Comparison of ENCODE assay signal across 21 cellular contexts in the genomic region with DNA sequence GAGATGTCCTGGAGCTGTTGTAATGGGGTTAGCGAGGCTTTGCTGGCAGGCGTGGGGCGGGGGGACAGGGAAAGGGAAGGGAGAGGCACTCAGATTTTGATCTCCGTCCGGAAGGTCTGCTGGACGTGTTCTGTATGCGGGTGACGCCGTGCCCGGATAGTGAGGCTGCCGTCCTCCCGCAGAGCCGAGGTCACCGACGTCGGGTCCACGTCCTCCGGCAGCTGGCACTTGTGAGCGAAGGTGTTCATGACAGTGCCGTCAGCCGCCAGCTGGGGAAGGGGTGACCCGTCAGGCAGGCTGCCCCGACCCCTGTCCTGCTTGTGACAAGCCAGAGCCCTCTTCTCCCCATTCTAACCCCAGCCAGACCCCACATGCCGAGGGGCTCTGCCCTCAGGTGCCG. TPM values are rescaled to one million over a fixed set of nuclear protein-coding genes. Genes with fewer than 3 reads are reported as not detected.
DNase-seq lines count a peak whose midpoint lies in the region; ATAC-seq, FAIRE-seq and TF ChIP-seq lines count a peak whose summit lies in the region.
"Had no signal": no experiment of that assay in that cellular context is flagged by ENCODE, and none has a peak within 500 bp of the region (broad histone marks: within the 10 kb centered on the region; RNA-seq: fewer than 3 reads in every experiment).

No MANE protein-coding gene starts in this region.

- H3K27ac ChIP-seq in H9 (ENCODE audit: insufficient read length, low read depth, low read length), result no peak overlapping the region
- no peak overlapping the region for H3K27ac ChIP-seq in H1 (ENCODE audit: low read depth, low read length)
- H3K27ac ChIP-seq: GM23248 had no signal

- H2AK5ac ChIP-seq in H9 (ENCODE audit: insufficient read length, low read length), result no peak overlapping the region
- no peak overlapping the region for H2AK5ac ChIP-seq in H1 (ENCODE audit: low read depth, low read length)

- no peak overlapping the region for H2AFZ ChIP-seq in H9 (ENCODE audit: low read length)
- H2AFZ ChIP-seq in H1 (ENCODE audit: low read length), result no peak overlapping the region
- H2AFZ ChIP-seq: GM23248 had no signal

- H3K27me3 ChIP-seq in H9 (ENCODE audit: insufficient read depth, low read length) (no peaks in the 10 kb centered on the region), H1 (replicated peaks in 1 of 4; ENCODE audit: control insufficient read depth in 3 of 4, extremely low read depth in 1 of 4, insufficient read depth in 3 of 4, low read length in 3 of 4) (peaks cover 0 to 2% (median 0%) of the 10 kb centered on the region in 4 experiments; a peak in 1 of 7 replicates)
- H3K27me3 ChIP-seq: pancreas had no signal

- H4K20me1 ChIP-seq in H9 (ENCODE audit: control insufficient read depth, insufficient read depth, insufficient read length), result no peaks in the 10 kb centered on the region
- no peaks in the 10 kb centered on the region for H4K20me1 ChIP-seq in H1 (replicated peaks in 1 of 2; ENCODE audit: control insufficient read depth in 1 of 2, insufficient read depth in 2 of 2, low read length in 2 of 2)

- no peak overlapping the region for H2BK20ac ChIP-seq in H9 (ENCODE audit: low read depth, low read length, poor library complexity, severe bottlenecking)
- H2BK20ac ChIP-seq in H1 (ENCODE audit: low read length), result no peak overlapping the region

- H3K4me2 ChIP-seq in H9 (ENCODE audit: insufficient read depth, insufficient read length, low read length) (no peak overlapping the region), H1 (ENCODE audit: insufficient read depth in 1 of 2, low read depth in 2 of 2, low read length in 2 of 2) (no peak overlapping the region)

- H3K4ac ChIP-seq in H9 (ENCODE audit: low read depth, low read length), result no peak overlapping the region
- no peak overlapping the region for H3K4ac ChIP-seq in H1 (replicated peaks; ENCODE audit: insufficient read length, low read depth, low read length)

- no peak overlapping the region for H2BK12ac ChIP-seq in H9 (ENCODE audit: insufficient read length, low read depth, low read length)
- H2BK12ac ChIP-seq in H1 (ENCODE audit: low read depth, low read length), result 0 out of 2 replicates have a peak overlapping the region, but pooled peaks have one; percentile 68

- H3K4me1 ChIP-seq in H9 (ENCODE audit: insufficient read depth, low read length) (peaks cover 8% of the 10 kb centered on the region; the same call in 1 of the 2 replicates), H1 (replicated peaks in 1 of 4; ENCODE audit: control insufficient read depth in 3 of 4, insufficient read depth in 4 of 4, low read length in 3 of 4) (peaks cover 5 to 37% (median 22%) of the 10 kb centered on the region in 4 experiments)

- no peak overlapping the region for H3K18ac ChIP-seq in H9 (ENCODE audit: insufficient read length, low read depth, low read length)
- peak overlapping the region; percentile 48; the same call in 1 of the 2 replicates for H3K18ac ChIP-seq in H1 (ENCODE audit: extremely low read depth, low read length)

- TF ChIP-seq CTCF in H9 (conservative IDR thresholded peaks at IDR 0.05) (no peak), H1 (IDR thresholded peaks at IDR 0.05; ENCODE audit: control extremely low read depth in 1 of 3, insufficient read depth in 1 of 3, low read depth in 1 of 3, low read length in 3 of 3) (no peak), mesothelial cell of epicardium (IDR thresholded peaks at IDR 0.05; ENCODE audit: unreplicated experiment) (no peak)

- H4K91ac ChIP-seq in H9 (ENCODE audit: insufficient read length, low read depth, low read length) (no peak overlapping the region), H1 (replicated peaks; ENCODE audit: insufficient read length, low read length) (no peak overlapping the region)

- CTCF ChIA-PET in H1 (lab: Charles Lee; ENCODE audit: partially characterized antibody), result interaction anchor here (0.8 to 4.0 kb wide), 7 partner anchors 10 to 173 kb away, joined by 3 to 25 read pairs (median 4); no protein-coding TSS in a partner anchor

- no CpG with 5 or more reads among the region's 25 CpGs for WGBS in H9 (ENCODE audit: extremely low coverage, insufficient read length, low lambda C conversion rate)
- WGBS in H1 (ENCODE audit: extremely low coverage in 1 of 2, insufficient coverage in 1 of 2, insufficient read length in 1 of 2, insufficient replicate concordance in 2 of 2, low coverage in 1 of 2, low lambda C conversion rate in 2 of 2, missing lambda C conversion rate in 1 of 2), 2 experiments, result 91% methylated on average over 24 of the region's 25 CpGs; no CpG with 5 or more reads in 1 of the 2 experiments

- H2BK15ac ChIP-seq in H9 (ENCODE audit: low read depth, low read length), result no peak overlapping the region
- H2BK15ac ChIP-seq in H1 (ENCODE audit: low read length), result peak overlapping the region; percentile 81; the same call in 1 of the 2 replicates

- H2BK120ac ChIP-seq in H9 (ENCODE audit: low read depth, low read length, poor library complexity, severe bottlenecking) (no peak overlapping the region), H1 (replicated peaks; ENCODE audit: low read depth, low read length) (no peak overlapping the region)

- no peak overlapping the region for H2BK5ac ChIP-seq in H9 (ENCODE audit: insufficient read length, low read length)
- no peak overlapping the region for H2BK5ac ChIP-seq in H1 (ENCODE audit: low read depth, low read length)

- TF ChIP-seq RAD21 in H1 (IDR thresholded peaks at IDR 0.05 in 1 of 2, conservative IDR thresholded peaks at IDR 0.05 in 1 of 2; ENCODE audit: low read depth in 2 of 2, low read length in 2 of 2), result no peak

- TF ChIP-seq POLR2A in H1 (IDR thresholded peaks at IDR 0.05; ENCODE audit: control extremely low read depth in 1 of 2, low read depth in 2 of 2, low read length in 2 of 2), result no peak
- no peak for TF ChIP-seq POLR2A in GM12892 (IDR thresholded peaks at IDR 0.05; ENCODE audit: low read depth, low read length)

- H3K56ac ChIP-seq in H9 (ENCODE audit: insufficient read length, low read depth, low read length) (no peak overlapping the region), H1 (replicated peaks; ENCODE audit: insufficient read length, low read depth, low read length) (no peak overlapping the region)

- H3K4me3 ChIP-seq in H1 (ENCODE audit: extremely low read depth in 1 of 4, insufficient read depth in 2 of 4, low read depth in 3 of 4, low read length in 4 of 4), result no peak overlapping the region
- H3K4me3 ChIP-seq: GM23248, pancreas had no signal

- H3K27ac Mint-ChIP-seq in H9 (peak overlapping the region in 1 of 3 experiments; percentile 79; a peak in 1 of 7 replicates), mesothelial cell of epicardium (peak overlapping the region; percentile 10)
- peak overlapping the region; percentile 70 for H3K27ac Mint-ChIP-seq in stimulated activated memory B cell treated with anti-CD40 and anti-IgM and Interleukin-4, amounts not matched to agents 10 μg/mL and 1 μg/mL and 100 μg/mL, for 72 hours
- H3K27ac Mint-ChIP-seq: stimulated activated naive CD8-positive, alpha-beta T cell treated with anti-CD3 and anti-CD28 coated beads, Interleukin-15, Interleukin-2, amounts not matched to agents 100 ng/mL and 50 ng/mL, for 24 hours; T-helper 17 cell had no signal

- H3K79me1 ChIP-seq in H9 (ENCODE audit: insufficient read depth, low read depth, low read length, poor library complexity, severe bottlenecking) (no peaks in the 10 kb centered on the region), H1 (ENCODE audit: low read depth, low read length) (no peaks in the 10 kb centered on the region)

- H3K23me2 ChIP-seq in H9 (ENCODE audit: insufficient read length, low read depth, low read length, poor library complexity, severe bottlenecking) (no peaks in the 10 kb centered on the region), H1 (ENCODE audit: low read depth, low read length) (no peaks in the 10 kb centered on the region; the same call in 1 of the 2 replicates)

- H3K9me3 ChIP-seq in H9 (ENCODE audit: control insufficient read depth, low read depth, low read length), result no peaks in the 10 kb centered on the region
- H3K9me3 ChIP-seq in H1 (ENCODE audit: insufficient read depth in 2 of 2, low read depth in 1 of 2, low read length in 1 of 2), result no peaks in the 10 kb centered on the region
- H3K9me3 ChIP-seq: pancreas had no signal

- DNase-seq in H9 (no peak), H1 (ENCODE audit: low read depth in 1 of 2, low spot score in 2 of 2) (no peak), mesothelial cell of epicardium (ENCODE audit: low spot score in 2 of 2, unreplicated experiment in 2 of 2) (no peak), NCI-H2227 treated with DMSO at 0.1 percent for 48 hours (lab: John Stamatoyannopoulos, UW) (no peak), GM12892 (ENCODE audit: insufficient read length) (no peak), DMS114 treated with DMSO at 0.1 percent for 48 hours (lab: John Stamatoyannopoulos, UW; ENCODE audit: unreplicated experiment) (no peak)
- DNase-seq: activated CD4-positive, CD25-positive, alpha-beta regulatory T cell; hippocampal formation; NCI-H146; NCI-H446; SHP77; T-helper 17 cell had no signal

- H4K8ac ChIP-seq in H9 (replicated peaks; ENCODE audit: insufficient read length, low read depth, low read length), result no peak overlapping the region
- H4K8ac ChIP-seq in H1 (ENCODE audit: extremely low read depth, insufficient read depth, low read length), result peak overlapping the region; percentile 63; the same call in 1 of the 2 replicates

- FAIRE-seq in H1 (lab: Jason Lieb, UNC) (no peak), GM12892 (lab: Jason Lieb, UNC) (no peak)
- FAIRE-seq: pancreas had no signal

- H3K4me1 Mint-ChIP-seq in H9, result peaks cover 30 to 59% of the 10 kb centered on the region in 2 experiments
- peaks cover 55% of the 10 kb centered on the region for H3K4me1 Mint-ChIP-seq in mesothelial cell of epicardium
- H3K4me1 Mint-ChIP-seq in stimulated activated memory B cell treated with anti-CD40 and anti-IgM and Interleukin-4, amounts not matched to agents 10 μg/mL and 1 μg/mL and 100 μg/mL, for 72 hours, result peaks cover 46% of the 10 kb centered on the region

- no peak overlapping the region for H3T11ph ChIP-seq in H9 (ENCODE audit: low read length)

- POLR2A ChIA-PET in H1 (lab: Charles Lee; ENCODE audit: partially characterized antibody), result interaction anchor here (0.8 to 1.3 kb wide), 2 partner anchors 9 to 13 kb away, joined by 3 read pairs; no protein-coding TSS in a partner anchor

- H3K36me3 ChIP-seq in H1 (ENCODE audit: control insufficient read depth in 2 of 4, insufficient read depth in 4 of 4, low read length in 3 of 4), result no peaks in the 10 kb centered on the region
- H3K36me3 ChIP-seq: pancreas had no signal

- H3K23ac ChIP-seq in H9 (ENCODE audit: insufficient read length, low read depth, low read length) (no peak overlapping the region), H1 (ENCODE audit: insufficient read length) (no peak overlapping the region)

- H4K5ac ChIP-seq in H9 (ENCODE audit: insufficient read length, low read depth, low read length) (no peak overlapping the region), H1 (ENCODE audit: insufficient read length, low read depth, low read length) (no peak overlapping the region)

- H3K36me3 Mint-ChIP-seq in H9 (ENCODE audit: insufficient read depth in 1 of 3, low read depth in 3 of 3) (no peaks in the 10 kb centered on the region), mesothelial cell of epicardium (no peaks in the 10 kb centered on the region)
- H3K36me3 Mint-ChIP-seq in stimulated activated memory B cell treated with anti-CD40 and anti-IgM and Interleukin-4, amounts not matched to agents 10 μg/mL and 1 μg/mL and 100 μg/mL, for 72 hours, result no peaks in the 10 kb centered on the region

- H3K14ac ChIP-seq in H9 (ENCODE audit: insufficient read depth, low read length) (peak overlapping the region; percentile 51; the same call in 1 of the 2 replicates), H1 (ENCODE audit: insufficient read length) (no peak overlapping the region)

- no peak for ATAC-seq in stimulated activated memory B cell treated with anti-CD40 and anti-IgM and Interleukin-4, amounts not matched to agents 10 μg/mL and 1 μg/mL and 100 μg/mL, for 72 hours
- ATAC-seq in GM19324 (IDR thresholded peaks at IDR 0.05; ENCODE audit: low FRiP score, unreplicated experiment), result no peak
- ATAC-seq: pancreas, T-helper 17 cell had no signal

- H3K4me3 Mint-ChIP-seq in H9 (0 out of 5 replicates have a peak overlapping the region, but pooled peaks of 1 of the 2 experiments have one; percentile 21), mesothelial cell of epicardium (no peak overlapping the region)
- H3K4me3 Mint-ChIP-seq in stimulated activated memory B cell treated with anti-CD40 and anti-IgM and Interleukin-4, amounts not matched to agents 10 μg/mL and 1 μg/mL and 100 μg/mL, for 72 hours, result no peak overlapping the region
- H3K4me3 Mint-ChIP-seq: stimulated activated naive CD8-positive, alpha-beta T cell treated with anti-CD3 and anti-CD28 coated beads, Interleukin-15, Interleukin-2, amounts not matched to agents 100 ng/mL and 50 ng/mL, for 24 hours; T-helper 17 cell had no signal

- H3K9ac ChIP-seq in H9 (ENCODE audit: extremely low read depth, insufficient read length, low read length), result no peak overlapping the region
- no peak overlapping the region for H3K9ac ChIP-seq in H1 (replicated peaks in 1 of 4; ENCODE audit: extremely low read depth in 1 of 4, low read depth in 3 of 4, low read length in 3 of 4)

- no peak for TF ChIP-seq EP300 in H1 (IDR thresholded peaks at IDR 0.05; ENCODE audit: borderline replicate concordance in 1 of 2, low read depth in 2 of 2, low read length in 2 of 2)

- peaks cover 12% of the 10 kb centered on the region for H3K27me3 Mint-ChIP-seq in H9 (ENCODE audit: low read depth)
- no peaks in the 10 kb centered on the region for H3K27me3 Mint-ChIP-seq in mesothelial cell of epicardium (ENCODE audit: low read depth)
- H3K27me3 Mint-ChIP-seq in stimulated activated memory B cell treated with anti-CD40 and anti-IgM and Interleukin-4, amounts not matched to agents 10 μg/mL and 1 μg/mL and 100 μg/mL, for 72 hours, result peaks cover 13% of the 10 kb centered on the region
- H3K27me3 Mint-ChIP-seq: stimulated activated naive CD8-positive, alpha-beta T cell treated with anti-CD3 and anti-CD28 coated beads, Interleukin-15, Interleukin-2, amounts not matched to agents 100 ng/mL and 50 ng/mL, for 24 hours had no signal

- H3K79me2 ChIP-seq in H9 (ENCODE audit: insufficient read depth, low read length), result no peaks in the 10 kb centered on the region
- no peaks in the 10 kb centered on the region for H3K79me2 ChIP-seq in H1 (ENCODE audit: control insufficient read depth in 1 of 2, insufficient read depth in 2 of 2, low read length in 2 of 2)

- H3K9me3 Mint-ChIP-seq in H9 (no peaks in the 10 kb centered on the region), mesothelial cell of epicardium (no peaks in the 10 kb centered on the region)
- no peaks in the 10 kb centered on the region for H3K9me3 Mint-ChIP-seq in stimulated activated memory B cell treated with anti-CD40 and anti-IgM and Interleukin-4, amounts not matched to agents 10 μg/mL and 1 μg/mL and 100 μg/mL, for 72 hours
- H3K9me3 Mint-ChIP-seq: stimulated activated naive CD8-positive, alpha-beta T cell treated with anti-CD3 and anti-CD28 coated beads, Interleukin-15, Interleukin-2, amounts not matched to agents 100 ng/mL and 50 ng/mL, for 24 hours had no signal

RNA-seq across cellular contexts. Expression of gene HSPB7, which starts 2.4 kb away (rescaled TPM):
- not detected in 2 replicates for total RNA-seq in H9 (2021)
- not detected in 2 replicates for total RNA-seq in H1 (2021; fragmentation: NEBNext Ultra II Directional; extraction: Animal tissue kit (Norgen Biotek cat#: 25700))
- 0.19 TPM in 1 of 2 replicates, not detected in the other for polyA plus RNA-seq in H1 (2011; rRNA removed)
- 0.14 TPM for polyA plus RNA-seq in H1 (2011; cell fraction: cytosol; rRNA removed)
- 0.54 TPM for polyA plus RNA-seq in H1 (2011; cell fraction: nucleus; rRNA removed)
- polyA plus RNA-seq in H1 (2012, experiment 1 of 2), result 0.13 to 0.64 TPM (median 0.33 TPM) in 4 replicates
- not detected for polyA plus RNA-seq in H1 (2012, experiment 2 of 2)
- 0.04 TPM for polyA plus RNA-seq in H1 (2013, experiment 1 of 2)
- polyA plus RNA-seq in H1 (2013, experiment 2 of 2), result 0.02 TPM
- not detected in 2 replicates for polyA minus RNA-seq in H1 (2011; rRNA and poly(A)+ RNA removed)
- not detected for polyA minus RNA-seq in H1 (2011; cell fraction: cytosol; rRNA and poly(A)+ RNA removed)
- 0.20 TPM for polyA minus RNA-seq in H1 (2011; cell fraction: nucleus; rRNA and poly(A)+ RNA removed)
- total RNA-seq in mesothelial cell of epicardium, result 5.0 to 6.3 TPM (median 6.3 TPM) in 3 replicates
- 0.34 TPM for polyA plus RNA-seq in GM12892 (2012; ENCODE audit: missing spikeins)
- total RNA-seq: dermis microvascular lymphatic vessel endothelial cell, kidney epithelial cell, mononuclear cell, T-helper 17 cell had no signal

RNA-seq across cellular contexts. Expression of gene CLCNKA, which starts 6.3 kb away (rescaled TPM):
- total RNA-seq in H9 (2021) (0.37 and 0.98 TPM in 2 replicates), mesothelial cell of epicardium (3.0 to 3.5 TPM (median 3.2 TPM) in 3 replicates)
- 0.95 and 1.3 TPM in 2 replicates for total RNA-seq in H1 (2021; fragmentation: NEBNext Ultra II Directional; extraction: Animal tissue kit (Norgen Biotek cat#: 25700))
- polyA plus RNA-seq in H1 (2011; rRNA removed), result 2.0 and 3.9 TPM in 2 replicates
- 2.8 TPM for polyA plus RNA-seq in H1 (2011; cell fraction: cytosol; rRNA removed)
- 22.4 TPM for polyA plus RNA-seq in H1 (2011; cell fraction: nucleus; rRNA removed)
- 0.77 to 2.4 TPM (median 0.99 TPM) in 4 replicates for polyA plus RNA-seq in H1 (2012, experiment 1 of 2)
- 0.42 TPM for polyA plus RNA-seq in H1 (2012, experiment 2 of 2)
- polyA plus RNA-seq in H1 (2013, experiment 1 of 2), result 1.6 TPM
- 1.5 TPM for polyA plus RNA-seq in H1 (2013, experiment 2 of 2)
- polyA minus RNA-seq in H1 (2011; rRNA and poly(A)+ RNA removed), result 0.80 and 1.0 TPM in 2 replicates
- not detected for polyA minus RNA-seq in H1 (2011; cell fraction: cytosol; rRNA and poly(A)+ RNA removed)
- 2.7 TPM for polyA minus RNA-seq in H1 (2011; cell fraction: nucleus; rRNA and poly(A)+ RNA removed)
- 0.34 TPM for polyA plus RNA-seq in GM12892 (2012; ENCODE audit: missing spikeins)
- total RNA-seq: dermis microvascular lymphatic vessel endothelial cell, GM23248, kidney epithelial cell, LHCN-M2, mononuclear cell, T-helper 17 cell had no signal
- polyA plus RNA-seq: GM23248 had no signal

RNA-seq across cellular contexts. Expression of gene SRARP, which starts 11.5 kb away (rescaled TPM):
- total RNA-seq in H9 (2021) (not detected in 2 replicates), mesothelial cell of epicardium (not detected in 3 replicates)
- total RNA-seq in H1 (2021; fragmentation: NEBNext Ultra II Directional; extraction: Animal tissue kit (Norgen Biotek cat#: 25700)), result not detected in 2 replicates
- polyA plus RNA-seq in H1 (2011; rRNA removed), result not detected in 2 replicates
- polyA plus RNA-seq in H1 (2011; cell fraction: cytosol; rRNA removed), result not detected
- polyA plus RNA-seq in H1 (2011; cell fraction: nucleus; rRNA removed), result not detected
- not detected in 4 replicates for polyA plus RNA-seq in H1 (2012, experiment 1 of 2)
- polyA plus RNA-seq in H1 (2012, experiment 2 of 2), result not detected
- polyA plus RNA-seq in H1 (2013, experiment 1 of 2), result not detected
- 0.02 TPM for polyA plus RNA-seq in H1 (2013, experiment 2 of 2)
- polyA minus RNA-seq in H1 (2011; rRNA and poly(A)+ RNA removed), result not detected in 2 replicates
- polyA minus RNA-seq in H1 (2011; cell fraction: cytosol; rRNA and poly(A)+ RNA removed), result not detected
- not detected for polyA minus RNA-seq in H1 (2011; cell fraction: nucleus; rRNA and poly(A)+ RNA removed)
- polyA plus RNA-seq in GM12892 (2012; ENCODE audit: missing spikeins), result not detected
- total RNA-seq: GM23248, kidney epithelial cell, LHCN-M2, mononuclear cell, pancreas, T-helper 17 cell had no signal
- polyA plus RNA-seq: GM23248, pancreas had no signal

RNA-seq across cellular contexts. Expression of gene CLCNKB, which starts 28.1 kb away (rescaled TPM):
- 1.7 and 1.8 TPM in 2 replicates for total RNA-seq in H9 (2021)
- 1.2 and 1.4 TPM in 2 replicates for total RNA-seq in H1 (2021; fragmentation: NEBNext Ultra II Directional; extraction: Animal tissue kit (Norgen Biotek cat#: 25700))
- polyA plus RNA-seq in H1 (2011; rRNA removed), result 3.5 and 5.7 TPM in 2 replicates
- 4.0 TPM for polyA plus RNA-seq in H1 (2011; cell fraction: cytosol; rRNA removed)
- polyA plus RNA-seq in H1 (2011; cell fraction: nucleus; rRNA removed), result 14.0 TPM
- polyA plus RNA-seq in H1 (2012, experiment 1 of 2), result 1.8 to 3.3 TPM (median 2.4 TPM) in 4 replicates
- polyA plus RNA-seq in H1 (2012, experiment 2 of 2), result 1.6 TPM
- polyA plus RNA-seq in H1 (2013, experiment 1 of 2), result 2.6 TPM
- 2.0 TPM for polyA plus RNA-seq in H1 (2013, experiment 2 of 2)
- polyA minus RNA-seq in H1 (2011; rRNA and poly(A)+ RNA removed), result 1.4 and 3.3 TPM in 2 replicates
- 1.8 TPM for polyA minus RNA-seq in H1 (2011; cell fraction: cytosol; rRNA and poly(A)+ RNA removed)
- 2.1 TPM for polyA minus RNA-seq in H1 (2011; cell fraction: nucleus; rRNA and poly(A)+ RNA removed)
- total RNA-seq in mesothelial cell of epicardium, result 2.9 to 3.6 TPM (median 3.0 TPM) in 3 replicates
- polyA plus RNA-seq in GM12892 (2012; ENCODE audit: missing spikeins), result not detected
- total RNA-seq: GM23248, LHCN-M2, mononuclear cell, T-helper 17 cell had no signal
- polyA plus RNA-seq: GM23248 had no signal

RNA-seq across cellular contexts. Expression of gene ZBTB17, which starts 39.6 kb away (rescaled TPM):
- total RNA-seq in H9 (2021) (16.5 and 16.7 TPM in 2 replicates), mesothelial cell of epicardium (46.0 to 48.6 TPM (median 48.6 TPM) in 3 replicates)
- total RNA-seq in H1 (2021; fragmentation: NEBNext Ultra II Directional; extraction: Animal tissue kit (Norgen Biotek cat#: 25700)), result 24.3 and 24.7 TPM in 2 replicates
- 36.2 and 58.6 TPM in 2 replicates for polyA plus RNA-seq in H1 (2011; rRNA removed)
- polyA plus RNA-seq in H1 (2011; cell fraction: cytosol; rRNA removed), result 44.4 TPM
- 137 TPM for polyA plus RNA-seq in H1 (2011; cell fraction: nucleus; rRNA removed)
- polyA plus RNA-seq in H1 (2012, experiment 1 of 2), result 14.4 to 31.6 TPM (median 26.8 TPM) in 4 replicates
- 25.5 TPM for polyA plus RNA-seq in H1 (2012, experiment 2 of 2)
- 17.0 TPM for polyA plus RNA-seq in H1 (2013, experiment 1 of 2)
- 16.2 TPM for polyA plus RNA-seq in H1 (2013, experiment 2 of 2)
- 27.1 and 35.6 TPM in 2 replicates for polyA minus RNA-seq in H1 (2011; rRNA and poly(A)+ RNA removed)
- 20.1 TPM for polyA minus RNA-seq in H1 (2011; cell fraction: cytosol; rRNA and poly(A)+ RNA removed)
- polyA minus RNA-seq in H1 (2011; cell fraction: nucleus; rRNA and poly(A)+ RNA removed), result 32.4 TPM
- polyA plus RNA-seq in GM12892 (2012; ENCODE audit: missing spikeins), result 12.6 TPM
